10 cellular contexts compared by ENCODE assay signal in genomic region chr16:74169687-74170522, GRCh38.
DNase-seq lines count a peak whose midpoint lies in the region; ATAC-seq and TF ChIP-seq lines count a peak whose summit lies in the region.
"Had no signal": no experiment of that assay in that cellular context is flagged by ENCODE, and none has a peak within 500 bp of the region (broad histone marks: within the 10 kb centered on the region; RNA-seq: fewer than 3 reads in every experiment).

No MANE protein-coding gene starts in this region.

- no peaks in the 10 kb centered on the region for H3K9me3 ChIP-seq in gastroesophageal sphincter
- H3K9me3 ChIP-seq in naive thymus-derived CD4-positive, alpha-beta T cell (ENCODE audit: control insufficient read depth in 2 of 3, low read length in 3 of 3): no peaks in the 10 kb centered on the region

- no peaks in the 10 kb centered on the region for H3K36me3 Mint-ChIP-seq in naive thymus-derived CD4-positive, alpha-beta T cell

- peaks cover 0 to 4% (median under 1%) of the 10 kb centered on the region in 11 donors for H3K9me3 Mint-ChIP-seq in naive thymus-derived CD4-positive, alpha-beta T cell

- TF ChIP-seq EP300 in gastroesophageal sphincter (IDR thresholded peaks at IDR 0.05): no peak

- no peak for ATAC-seq in gastroesophageal sphincter
- no peak for ATAC-seq in naive thymus-derived CD4-positive, alpha-beta T cell
- ATAC-seq: foreskin keratinocyte had no signal

- H3K27ac ChIP-seq in gastroesophageal sphincter: peak overlapping the region in 3 of 4 donors; percentile 39 to 67 (median 63)
- no peak overlapping the region for H3K27ac ChIP-seq in naive thymus-derived CD4-positive, alpha-beta T cell (ENCODE audit: low read depth, low read length)
- H3K27ac ChIP-seq: foreskin keratinocyte had no signal

- TF ChIP-seq CTCF in gastroesophageal sphincter (IDR thresholded peaks at IDR 0.05): no peak

- H3K27me3 ChIP-seq in gastroesophageal sphincter: no peaks in the 10 kb centered on the region
- no peaks in the 10 kb centered on the region for H3K27me3 ChIP-seq in naive thymus-derived CD4-positive, alpha-beta T cell (ENCODE audit: control insufficient read depth in 2 of 2, insufficient read depth in 2 of 2, low read length in 2 of 2)
- H3K27me3 ChIP-seq: foreskin keratinocyte had no signal

- no peak overlapping the region for H3K27ac Mint-ChIP-seq in naive thymus-derived CD4-positive, alpha-beta T cell

- peak; percentile 1 for DNase-seq in EL
- peak; percentile 7 for DNase-seq in RPMI7951 (ENCODE audit: low read depth)
- no peak for DNase-seq in skeletal muscle cell (ENCODE audit: low read depth)
- no peak for DNase-seq in hippocampal formation (lab: John Stamatoyannopoulos, UW)
- no peak for DNase-seq in naive thymus-derived CD4-positive, alpha-beta T cell
- no peak for DNase-seq in occipital lobe (lab: John Stamatoyannopoulos, UW)
- DNase-seq in SHP77 (lab: John Stamatoyannopoulos, UW): no peak
- DNase-seq: activated CD4-positive, alpha-beta T cell treated with anti-CD3 and anti-CD28 coated beads for 48 hours; foreskin keratinocyte had no signal

- no peak overlapping the region for H3K4me3 Mint-ChIP-seq in naive thymus-derived CD4-positive, alpha-beta T cell

- peaks cover 0 to 12% (median 0%) of the 10 kb centered on the region in 3 donors for H3K4me1 ChIP-seq in gastroesophageal sphincter
- H3K4me1 ChIP-seq in naive thymus-derived CD4-positive, alpha-beta T cell (ENCODE audit: control insufficient read depth in 2 of 2, insufficient read depth in 2 of 2, low read length in 2 of 2): no peaks in the 10 kb centered on the region
- H3K4me1 ChIP-seq: foreskin keratinocyte had no signal

- POLR2A ChIA-PET in naive thymus-derived CD4-positive, alpha-beta T cell (lab: Charles Lee): no interaction called here

- H3K4me1 Mint-ChIP-seq in naive thymus-derived CD4-positive, alpha-beta T cell: peaks cover 0 to 2% (median 0%) of the 10 kb centered on the region in 7 donors

- no peak for TF ChIP-seq POLR2A in gastroesophageal sphincter (IDR thresholded peaks at IDR 0.05)

- intact Hi-C loops in naive thymus-derived CD4-positive, alpha-beta T cell (cut with micrococcal nuclease): no loop called here

- peaks cover 0 to 9% (median 5%) of the 10 kb centered on the region in 5 donors for H3K27me3 Mint-ChIP-seq in naive thymus-derived CD4-positive, alpha-beta T cell

- no peaks in the 10 kb centered on the region for H3K36me3 ChIP-seq in gastroesophageal sphincter
- H3K36me3 ChIP-seq in naive thymus-derived CD4-positive, alpha-beta T cell (ENCODE audit: control insufficient read depth in 2 of 3, insufficient read depth in 3 of 3, low read length in 3 of 3): no peaks in the 10 kb centered on the region

- CTCF ChIA-PET in naive thymus-derived CD4-positive, alpha-beta T cell (lab: Charles Lee): no interaction called here

- WGBS in gastroesophageal sphincter (ENCODE audit: low coverage in 1 of 2), 2 donors: 5 to 9% methylated on average over 12 of the region's 12 CpGs

- H3K4me3 ChIP-seq in gastroesophageal sphincter (peak overlapping the region; percentile 27 to 39), skeletal muscle cell (ENCODE audit: low read depth, low read length) (peak overlapping the region; percentile 13)
- no peak overlapping the region for H3K4me3 ChIP-seq in naive thymus-derived CD4-positive, alpha-beta T cell (ENCODE audit: low read length)

Comparison
In these comparisons a context has a peak if more than half of its experiments do, and no peak if none do; other contexts are left out.
1. DNase-seq: peak in EL (single experiment) and RPMI7951 (single experiment); none in skeletal muscle cell (single experiment), hippocampal formation (0 of 2), naive thymus-derived CD4-positive, alpha-beta T cell (0 of 9), occipital lobe (single experiment) and SHP77 (0 of 2).